Comparison of ENCODE assay signal across 2 cellular contexts in genomic region chr9:129395633-129396364, GRCh38.
TF ChIP-seq lines count a peak whose summit lies in the region.

No MANE protein-coding gene starts in this region.

TF ChIP-seq in IMR-90, 13 proteins besides CTCF, POLR2A, EP300 and RAD21 (continued from another document):
- TF ChIP-seq USF2 (IDR thresholded peaks at IDR 0.05; ENCODE audit: low read depth, low read length) (no peak), MXI1 (IDR thresholded peaks at IDR 0.05; ENCODE audit: borderline replicate concordance, low read depth, low read length) (no peak), MAFK (IDR thresholded peaks at IDR 0.05; ENCODE audit: low read depth, low read length) (no peak), RCOR1 (IDR thresholded peaks at IDR 0.05; ENCODE audit: insufficient replicate concordance, low read length) (no peak), RFX5 (IDR thresholded peaks at IDR 0.05; ENCODE audit: low read depth, low read length) (no peak), CHD1 (IDR thresholded peaks at IDR 0.05; ENCODE audit: low read depth, low read length) (no peak), BHLHE40 (IDR thresholded peaks at IDR 0.05; ENCODE audit: low read depth, low read length) (no peak), NFE2L2 (IDR thresholded peaks at IDR 0.05; ENCODE audit: low read depth, low read length) (no peak), FOS (IDR thresholded peaks at IDR 0.05; ENCODE audit: low read depth, low read length) (no peak), CEBPB (IDR thresholded peaks at IDR 0.05; ENCODE audit: low read depth, low read length) (no peak)

TF ChIP-seq in neural cell, 6 proteins besides CTCF, POLR2A, EP300 and RAD21 (continued from another document):
- TF ChIP-seq EZH2 (IDR thresholded peaks at IDR 0.05; ENCODE audit: borderline replicate concordance, insufficient read depth, low read length, poor library complexity, severe bottlenecking) (no peak), MXI1 (conservative IDR thresholded peaks at IDR 0.05; ENCODE audit: poor library complexity, severe bottlenecking) (no peak)
TF ChIP-seq in neural cell: peak in this region for 0.
